Comparison of ENCODE assay signal across 7 cellular contexts in the genomic region with DNA sequence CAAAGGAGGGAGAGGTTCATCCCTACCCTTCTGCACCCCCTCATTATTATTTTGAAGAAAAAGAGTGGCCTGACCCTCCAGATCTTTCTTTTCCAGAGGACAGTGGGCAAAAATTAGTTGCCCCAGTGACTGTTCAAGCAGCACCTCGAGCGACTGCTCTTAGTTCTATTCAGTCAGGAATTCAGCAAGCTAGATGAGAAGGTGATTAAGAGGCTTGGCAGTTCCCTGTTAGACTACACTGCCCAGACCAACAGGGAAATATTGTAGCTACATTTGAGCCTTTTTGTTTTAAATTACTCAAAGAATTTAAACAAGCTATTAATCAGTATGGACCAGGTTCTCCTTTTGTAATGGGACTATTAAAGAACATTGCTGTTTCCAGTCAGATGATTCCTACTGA. TPM values are rescaled to one million over a fixed set of nuclear protein-coding genes. Genes with fewer than 3 reads are reported as not detected.
"Had no signal": no experiment of that assay in that cellular context is flagged by ENCODE, and none has a peak within 500 bp of the region (broad histone marks: within the 10 kb centered on the region; RNA-seq: fewer than 3 reads in every experiment).

No MANE protein-coding gene starts in this region.

RNA-seq across cellular contexts. Expression of a gene that starts 41.5 kb away (rescaled TPM):
- total RNA-seq: Peyer's patch, SJSA1 had no signal

RNA-seq across cellular contexts. Expression of a gene that starts 51.8 kb away (rescaled TPM):
- total RNA-seq: activated CD8-positive, alpha-beta T cell treated with anti-CD3 and anti-CD28 coated beads for 36 hours; activated naive CD8-positive, alpha-beta T cell treated with anti-CD3 and anti-CD28 coated beads for 36 hours; activated T-cell treated with anti-CD3 and anti-CD28 coated beads, Interleukin-2, amount 50 U/mL, for 72 hours; activated T-helper 2 cell treated with anti-CD3 and anti-CD28 coated beads, Interferon-gamma antibody, Interleukin-2, Interleukin-4, amounts not matched to agents 10 μg/mL and 5 μg/mL and 100 μg/mL, durations not matched to agents 14 hours and 24 hours and 36 hours; Peyer's patch; SJSA1; T-helper 1 cell treated with Interleukin-12 subunit alpha and Interleukin-12 subunit beta and Interleukin-4 antibody, amounts not matched to agents 30 ng/mL and 1 ng/mL, for 36 hours had no signal
